ENCODE assay signal across 6 cellular contexts in the genomic region with DNA sequence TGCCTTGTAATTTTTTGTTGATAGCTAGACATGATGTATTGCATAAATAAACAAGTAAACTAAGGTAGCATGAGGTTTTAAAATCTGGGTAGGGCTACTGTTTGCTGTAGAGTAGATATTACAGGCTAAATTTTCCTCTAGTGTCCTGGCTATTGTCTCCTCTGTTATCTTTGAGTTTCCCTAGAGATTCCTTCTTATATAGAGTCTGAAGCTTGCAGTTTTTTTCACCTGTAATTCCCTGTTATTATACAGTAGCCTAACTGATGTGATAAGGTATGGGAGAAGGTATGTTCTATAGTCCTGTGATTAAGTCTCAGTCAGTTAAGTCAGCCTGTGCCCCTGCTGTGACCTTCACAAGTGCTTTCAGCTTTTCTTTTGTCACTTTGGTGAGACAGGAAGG.
"Had no signal": no experiment of that assay in that cellular context is flagged by ENCODE, and none has a peak within 500 bp of the region (broad histone marks: within the 10 kb centered on the region; RNA-seq: fewer than 3 reads in every experiment).

No MANE protein-coding gene starts in this region.

- H3K27ac ChIP-seq: GM23248 had no signal

- DNase-seq: GOT3, H7, KG1 had no signal

- H3K9ac ChIP-seq: GM23248 had no signal

- FAIRE-seq: HTR-8/SVneo had no signal

- H3K4me1 ChIP-seq: HAP-1 had no signal

- H3K4me3 ChIP-seq: GM23248, HAP-1 had no signal

- H3K36me3 ChIP-seq: HAP-1 had no signal

- H2AFZ ChIP-seq: GM23248 had no signal
